In genomic region chr5:138536665-138537315, GRCh38 we compare ENCODE assay signal across 11 cellular contexts. TPM values are rescaled to one million over a fixed set of nuclear protein-coding genes. Genes with fewer than 3 reads are reported as not detected.
DNase-seq lines count a peak whose midpoint lies in the region; ATAC-seq and TF ChIP-seq lines count a peak whose summit lies in the region.
"Had no signal": no experiment of that assay in that cellular context is flagged by ENCODE, and none has a peak within 500 bp of the region (broad histone marks: within the 10 kb centered on the region; RNA-seq: fewer than 3 reads in every experiment).

No MANE protein-coding gene starts in this region.

- intact Hi-C loops in left ventricle myocardium inferior (cut with micrococcal nuclease): no loop called here

- H3K4me3 ChIP-seq in left ventricle myocardium inferior: no peak overlapping the region
- H3K4me3 ChIP-seq: SJSA1 had no signal

- no peak overlapping the region for H3K27ac Mint-ChIP-seq in activated naive CD4-positive, alpha-beta T cell treated with anti-CD3 and anti-CD28 coated beads, Interleukin-2, amount 50 U/mL, for 24 hours
- H3K27ac Mint-ChIP-seq in WTC11: peak overlapping the region; percentile 17
- H3K27ac Mint-ChIP-seq in type B pancreatic cell: peak overlapping the region; percentile 74

- no peaks in the 10 kb centered on the region for H3K36me3 ChIP-seq in left ventricle myocardium inferior

- peaks cover 75% of the 10 kb centered on the region for H3K4me1 Mint-ChIP-seq in activated naive CD4-positive, alpha-beta T cell treated with anti-CD3 and anti-CD28 coated beads, Interleukin-2, amount 50 U/mL, for 24 hours
- peaks cover 26% of the 10 kb centered on the region for H3K4me1 Mint-ChIP-seq in WTC11
- H3K4me1 Mint-ChIP-seq in type B pancreatic cell (ENCODE audit: unreplicated experiment): peaks cover 35% of the 10 kb centered on the region

- CTCF ChIA-PET in WTC11 (lab: Charles Lee): interaction anchor here (0.9 to 1.5 kb wide), 4 partner anchors 10 to 33 kb away, joined by 3 to 6 read pairs (median 4); no protein-coding TSS in a partner anchor

- peaks cover 79% of the 10 kb centered on the region for H3K4me1 ChIP-seq in left ventricle myocardium inferior

- peak overlapping the region; percentile 11 for H3K4me3 Mint-ChIP-seq in activated naive CD4-positive, alpha-beta T cell treated with anti-CD3 and anti-CD28 coated beads, Interleukin-2, amount 50 U/mL, for 24 hours
- no peak overlapping the region for H3K4me3 Mint-ChIP-seq in WTC11
- H3K4me3 Mint-ChIP-seq in type B pancreatic cell: peak overlapping the region; percentile 24

- TF ChIP-seq CTCF in WTC11 (IDR thresholded peaks at IDR 0.05) (no peak), left ventricle myocardium inferior (IDR thresholded peaks at IDR 0.05; ENCODE audit: borderline replicate concordance) (peak; percentile 31), type B pancreatic cell (conservative IDR thresholded peaks at IDR 0.05) (peak; percentile 62)

- no peaks in the 10 kb centered on the region for H3K9me3 ChIP-seq in left ventricle myocardium inferior (replicated peaks)
- H3K9me3 ChIP-seq: SJSA1 had no signal

- H3K9me3 Mint-ChIP-seq in activated naive CD4-positive, alpha-beta T cell treated with anti-CD3 and anti-CD28 coated beads, Interleukin-2, amount 50 U/mL, for 24 hours: no peaks in the 10 kb centered on the region
- H3K9me3 Mint-ChIP-seq in WTC11 (no peaks in the 10 kb centered on the region), type B pancreatic cell (no peaks in the 10 kb centered on the region)

- no peak for DNase-seq in activated naive CD4-positive, alpha-beta T cell treated with anti-CD3 and anti-CD28 coated beads, Interleukin-2, amount 50 U/mL, for 16 hours
- DNase-seq in WTC11 (ENCODE audit: low spot score) (peak; percentile 17), left ventricle myocardium inferior (no peak), type B pancreatic cell (ENCODE audit: extremely low spot score, unreplicated experiment) (no peak), NK-92 (lab: John Stamatoyannopoulos, UW; ENCODE audit: unreplicated experiment) (no peak), NCI-H526 (lab: John Stamatoyannopoulos, UW) (no peak)
- DNase-seq: stimulated activated CD4-positive, alpha-beta T cell treated with anti-CD3 and anti-CD28 coated beads, Interleukin-2, amount 100 ng/mL, for 24 hours had no signal

- ATAC-seq in WTC11 (peak; percentile 87), HG03342 (IDR thresholded peaks at IDR 0.05; ENCODE audit: unreplicated experiment) (no peak)

- H3K36me3 Mint-ChIP-seq in activated naive CD4-positive, alpha-beta T cell treated with anti-CD3 and anti-CD28 coated beads, Interleukin-2, amount 50 U/mL, for 24 hours: peaks cover 20% of the 10 kb centered on the region
- H3K36me3 Mint-ChIP-seq in WTC11: peaks cover 28% of the 10 kb centered on the region
- peaks cover 29% of the 10 kb centered on the region for H3K36me3 Mint-ChIP-seq in type B pancreatic cell

- no peaks in the 10 kb centered on the region for H3K27me3 Mint-ChIP-seq in activated naive CD4-positive, alpha-beta T cell treated with anti-CD3 and anti-CD28 coated beads, Interleukin-2, amount 50 U/mL, for 24 hours
- H3K27me3 Mint-ChIP-seq in WTC11 (ENCODE audit: low read depth) (no peaks in the 10 kb centered on the region), type B pancreatic cell (no peaks in the 10 kb centered on the region)

- POLR2A ChIA-PET in WTC11 (lab: Charles Lee): no interaction called here

- H3K27me3 ChIP-seq in left ventricle myocardium inferior (ENCODE audit: low read depth): no peaks in the 10 kb centered on the region
- H3K27me3 ChIP-seq: SJSA1 had no signal

- H3K27ac ChIP-seq in left ventricle myocardium inferior (replicated peaks): peak overlapping the region; percentile 0
- H3K27ac ChIP-seq: epithelial cell of prostate, SJSA1 had no signal

TF ChIP-seq in WTC11, 78 proteins besides CTCF, POLR2A, EP300 and RAD21:
- TF ChIP-seq ETV6 (CRISPR knock-in tag; IDR thresholded peaks at IDR 0.05) (no peak), SMAD4 (CRISPR knock-in tag; IDR thresholded peaks at IDR 0.05) (no peak), PREB (CRISPR knock-in tag; IDR thresholded peaks at IDR 0.05; ENCODE audit: borderline replicate concordance) (no peak), HMGXB4 (CRISPR knock-in tag; IDR thresholded peaks at IDR 0.05) (no peak), SMAD3 (CRISPR knock-in tag; IDR thresholded peaks at IDR 0.05; ENCODE audit: borderline replicate concordance) (no peak), MYBL2 (CRISPR knock-in tag; IDR thresholded peaks at IDR 0.05) (no peak), ZMAT4 (CRISPR knock-in tag; IDR thresholded peaks at IDR 0.05) (no peak), ZNF263 (CRISPR knock-in tag; IDR thresholded peaks at IDR 0.05; ENCODE audit: low read depth) (no peak), GABPB1 (CRISPR knock-in tag; IDR thresholded peaks at IDR 0.05) (no peak), TEAD1 (CRISPR knock-in tag; IDR thresholded peaks at IDR 0.05) (no peak), CDX4 (CRISPR knock-in tag; IDR thresholded peaks at IDR 0.05; ENCODE audit: borderline replicate concordance) (no peak), AFF4 (CRISPR knock-in tag; IDR thresholded peaks at IDR 0.05; ENCODE audit: borderline replicate concordance) (no peak), ZBTB21 (CRISPR knock-in tag; IDR thresholded peaks at IDR 0.05; ENCODE audit: borderline replicate concordance) (no peak), ZNF121 (CRISPR knock-in tag; IDR thresholded peaks at IDR 0.05) (no peak), CBFB (CRISPR knock-in tag; IDR thresholded peaks at IDR 0.05; ENCODE audit: low read depth) (no peak), FOXJ3 (CRISPR knock-in tag; IDR thresholded peaks at IDR 0.05; ENCODE audit: borderline replicate concordance) (no peak), TCF7 (CRISPR knock-in tag; IDR thresholded peaks at IDR 0.05; ENCODE audit: low read depth) (no peak)

RNA-seq across cellular contexts. Expression of gene ETF1, which starts 6.2 kb away (rescaled TPM):
- 110 to 137 TPM (median 115 TPM) in 3 replicates for total RNA-seq in WTC11 (2021)
- 80.8 TPM for total RNA-seq in left ventricle myocardium inferior
- 80.0 and 94.8 TPM in 2 replicates for total RNA-seq in type B pancreatic cell (ENCODE audit: low replicate concordance)

RNA-seq across cellular contexts. Expression of gene HSPA9, which starts 38.4 kb away (rescaled TPM):
- 313 to 414 TPM (median 328 TPM) in 3 replicates for total RNA-seq in WTC11 (2021)
- total RNA-seq in left ventricle myocardium inferior: 291 TPM
- 238 and 252 TPM in 2 replicates for total RNA-seq in type B pancreatic cell (ENCODE audit: low replicate concordance)
